ENCODE assay signal across 1 cellular context in the genomic region with DNA sequence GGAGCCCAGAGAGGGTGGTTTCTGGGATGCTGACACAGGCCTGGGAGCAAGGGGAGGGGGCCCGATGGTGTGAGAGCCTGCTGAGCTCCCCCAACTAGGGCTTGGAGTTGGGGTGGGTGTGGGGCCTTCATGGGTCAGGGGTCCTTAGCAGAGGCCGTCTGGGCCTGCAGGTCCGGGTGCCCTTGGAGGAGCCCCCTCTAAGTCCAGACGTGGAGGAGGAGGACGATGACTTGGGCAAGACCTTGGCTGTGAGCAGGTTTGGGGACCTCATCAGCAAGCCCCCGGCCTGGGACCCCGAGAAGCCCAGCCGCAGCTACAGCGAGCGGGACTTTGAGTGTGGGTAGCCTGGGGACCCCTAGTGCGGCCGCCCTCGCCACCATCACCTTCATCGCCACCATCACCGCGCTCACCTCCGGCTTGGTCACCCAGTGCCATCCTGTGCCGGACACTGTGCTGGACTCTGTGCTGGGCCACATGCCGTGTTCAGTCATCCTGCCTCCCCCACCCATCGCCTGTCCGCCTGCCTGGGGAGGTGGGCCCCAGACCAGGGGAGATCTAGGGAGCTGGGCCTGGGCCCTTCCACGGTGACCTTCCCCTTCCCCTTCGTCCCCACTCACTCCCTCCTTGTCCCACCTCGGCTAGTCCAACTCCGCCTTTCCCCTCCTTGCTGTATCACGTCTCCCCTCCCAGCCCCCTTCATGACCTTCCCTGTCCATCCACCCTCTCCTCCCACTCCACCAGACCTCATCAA.
TF ChIP-seq lines count a peak whose summit lies in the region.

No MANE protein-coding gene starts in this region.

TF ChIP-seq in HepG2, 621 proteins besides CTCF, POLR2A, EP300 and RAD21:
- TF ChIP-seq, protein P1, sequence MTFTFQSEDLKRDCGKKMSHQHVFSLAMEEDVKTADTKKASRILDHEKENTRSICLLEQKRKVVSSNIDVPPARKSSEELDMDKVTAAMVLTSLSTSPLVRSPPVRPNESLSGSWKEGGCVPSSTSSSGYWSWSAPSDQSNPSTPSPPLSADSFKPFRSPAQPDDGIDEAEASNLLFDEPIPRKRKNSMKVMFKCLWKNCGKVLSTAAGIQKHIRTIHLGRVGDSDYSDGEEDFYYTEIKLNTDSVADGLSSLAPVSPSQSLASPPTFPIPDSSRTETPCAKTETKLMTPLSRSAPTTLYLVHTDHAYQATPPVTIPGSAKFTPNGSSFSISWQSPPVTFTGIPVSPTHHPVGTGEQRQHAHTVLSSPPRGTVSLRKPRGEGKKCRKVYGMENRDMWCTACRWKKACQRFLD (CRISPR knock-in tag; IDR thresholded peaks at IDR 0.05; ENCODE audit: borderline replicate concordance) = no peak
- TF ChIP-seq SP4 (CRISPR knock-in tag; IDR thresholded peaks at IDR 0.05) = peak; percentile 30; the same call in 1 of the 2 replicates
- peak; percentile 24; the same call in 1 of the 2 replicates for TF ChIP-seq SALL1 (CRISPR knock-in tag; IDR thresholded peaks at IDR 0.05)
- TF ChIP-seq HES4 (CRISPR knock-in tag; IDR thresholded peaks at IDR 0.05; ENCODE audit: borderline replicate concordance) = 0 out of 2 replicates have a peak, but pooled peaks have one; percentile 43
- TF ChIP-seq MTA1 (CRISPR knock-in tag; IDR thresholded peaks at IDR 0.05; ENCODE audit: borderline replicate concordance) = 0 out of 2 replicates have a peak, but pooled peaks have one; percentile 23
- TF ChIP-seq, protein P2, sequence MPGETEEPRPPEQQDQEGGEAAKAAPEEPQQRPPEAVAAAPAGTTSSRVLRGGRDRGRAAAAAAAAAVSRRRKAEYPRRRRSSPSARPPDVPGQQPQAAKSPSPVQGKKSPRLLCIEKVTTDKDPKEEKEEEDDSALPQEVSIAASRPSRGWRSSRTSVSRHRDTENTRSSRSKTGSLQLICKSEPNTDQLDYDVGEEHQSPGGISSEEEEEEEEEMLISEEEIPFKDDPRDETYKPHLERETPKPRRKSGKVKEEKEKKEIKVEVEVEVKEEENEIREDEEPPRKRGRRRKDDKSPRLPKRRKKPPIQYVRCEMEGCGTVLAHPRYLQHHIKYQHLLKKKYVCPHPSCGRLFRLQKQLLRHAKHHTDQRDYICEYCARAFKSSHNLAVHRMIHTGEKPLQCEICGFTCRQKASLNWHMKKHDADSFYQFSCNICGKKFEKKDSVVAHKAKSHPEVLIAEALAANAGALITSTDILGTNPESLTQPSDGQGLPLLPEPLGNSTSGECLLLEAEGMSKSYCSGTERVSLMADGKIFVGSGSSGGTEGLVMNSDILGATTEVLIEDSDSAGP (CRISPR knock-in tag; IDR thresholded peaks at IDR 0.05; ENCODE audit: borderline replicate concordance) = 0 out of 2 replicates have a peak, but pooled peaks have one; percentile 26
- TF ChIP-seq MZF1 (CRISPR knock-in tag; IDR thresholded peaks at IDR 0.05; ENCODE audit: borderline replicate concordance) = no peak
